ENCODE assay signal across 27 cellular contexts in genomic region chr15:66323312-66323928, GRCh38. TPM values are rescaled to one million over a fixed set of nuclear protein-coding genes. Genes with fewer than 3 reads are reported as not detected.
DNase-seq lines count a peak whose midpoint lies in the region; ATAC-seq and TF ChIP-seq lines count a peak whose summit lies in the region.
"Had no signal": no experiment of that assay in that cellular context is flagged by ENCODE, and none has a peak within 500 bp of the region (broad histone marks: within the 10 kb centered on the region; RNA-seq: fewer than 3 reads in every experiment).

No MANE protein-coding gene starts in this region.

- TF ChIP-seq POLR2A in sigmoid colon (IDR thresholded peaks at IDR 0.05) (no peak), heart left ventricle (IDR thresholded peaks at IDR 0.05) (no peak)

- TF ChIP-seq CTCF in Panc1 (IDR thresholded peaks at IDR 0.05) (no peak), sigmoid colon (IDR thresholded peaks at IDR 0.05) (no peak), heart left ventricle (IDR thresholded peaks at IDR 0.05) (no peak)

- H3K4me3 ChIP-seq in Panc1 (ENCODE audit: low read depth in 2 of 2, low read length in 2 of 2), result no peak overlapping the region
- no peak overlapping the region for H3K4me3 ChIP-seq in sigmoid colon
- H3K4me3 ChIP-seq in heart left ventricle, result no peak overlapping the region
- H3K4me3 ChIP-seq: ovary, upper lobe of left lung had no signal

- H3K36me3 Mint-ChIP-seq in stimulated activated memory B cell treated with anti-CD40 and anti-IgM and Interleukin-4, amounts not matched to agents 10 μg/mL and 1 μg/mL and 100 μg/mL, for 72 hours, result peaks cover 42% of the 10 kb centered on the region

- H3K9me3 Mint-ChIP-seq in stimulated activated memory B cell treated with anti-CD40 and anti-IgM and Interleukin-4, amounts not matched to agents 10 μg/mL and 1 μg/mL and 100 μg/mL, for 72 hours, result no peaks in the 10 kb centered on the region
- H3K9me3 Mint-ChIP-seq: activated B cell treated with CpG ODN at 0.5 μM for 24 hours; activated naive CD8-positive, alpha-beta T cell treated with anti-CD3 and anti-CD28 coated beads, Interleukin-2, amount 10 ng/mL, durations not matched to agents 7 days and 5 days; CD4-positive, alpha-beta T cell; central memory CD8-positive, alpha-beta T cell; natural killer cell; T-helper 2 cell treated with Interferon-gamma antibody and Interleukin-4, amounts not matched to agents 5 μg/mL and 100 μg/mL, for 36 hours had no signal

- POLR2A ChIA-PET in Panc1 (lab: Charles Lee), result no interaction called here

- ATAC-seq in Panc1 (peak; percentile 34; the same call in 1 of the 2 replicates), heart left ventricle (no peak)
- no peak for ATAC-seq in stimulated activated memory B cell treated with anti-CD40 and anti-IgM and Interleukin-4, amounts not matched to agents 10 μg/mL and 1 μg/mL and 100 μg/mL, for 72 hours
- ATAC-seq: left ventricle myocardium superior, natural killer cell had no signal

- WGBS in sigmoid colon, 2 donors, result 88 to 93% methylated on average over 12 of the region's 12 CpGs
- WGBS in heart left ventricle, 4 donors, result 72 to 79% (median 76%) methylated on average over 12 of the region's 12 CpGs

- no peaks in the 10 kb centered on the region for H3K4me1 Mint-ChIP-seq in stimulated activated memory B cell treated with anti-CD40 and anti-IgM and Interleukin-4, amounts not matched to agents 10 μg/mL and 1 μg/mL and 100 μg/mL, for 72 hours
- H3K4me1 Mint-ChIP-seq: activated B cell treated with CpG ODN at 0.5 μM for 24 hours; activated naive CD8-positive, alpha-beta T cell treated with anti-CD3 and anti-CD28 coated beads, Interleukin-2, amount 10 ng/mL, durations not matched to agents 7 days and 5 days; natural killer cell had no signal

- BruUV-seq in Panc1 (replicated peaks; lab: Mats Ljungman, UMichigan), result no TSS peak

- intact Hi-C loops in Panc1 (cut with micrococcal nuclease; ENCODE audit: unreplicated experiment), result no loop called here
- intact Hi-C loops in sigmoid colon (cut with DNase I), result no loop called here
- intact Hi-C loops in heart left ventricle (cut with DNase I), result no loop called here

- CTCF ChIA-PET in Panc1 (lab: Charles Lee), result no interaction called here

- DNase-seq in ELF-1 (ENCODE audit: low read depth, low spot score) (peak; percentile 8), Panc1 (ENCODE audit: low read depth, low spot score) (no peak), ecto neural progenitor cell (ENCODE audit: low spot score) (peak; percentile 51), sigmoid colon (peak; percentile 27), heart left ventricle (no peak), SK-N-DZ (ENCODE audit: low spot score) (no peak)
- DNase-seq: activated B cell treated with CpG ODN at 0.5 μM for 24 hours; activated CD4-positive, alpha-beta T cell treated with anti-CD3 and anti-CD28 coated beads, Interleukin-2, amount 50 U/mL, for 1 hour; activated naive CD8-positive, alpha-beta T cell treated with anti-CD3 and anti-CD28 coated beads, Interleukin-2, amount 10 ng/mL, durations not matched to agents 7 days and 5 days; CD4-positive, alpha-beta T cell; GOT3; islet precursor cell; left ventricle myocardium superior; midbrain; natural killer cell; NCI-H146; NCI-H2107; NCI-H510A; ovary; retina; Right ventricle myocardium superior; small intestine; substantia nigra; upper lobe of left lung had no signal

- H3K27me3 ChIP-seq in Panc1 (ENCODE audit: control insufficient read depth, insufficient read depth, low read length), result no peaks in the 10 kb centered on the region
- no peaks in the 10 kb centered on the region for H3K27me3 ChIP-seq in sigmoid colon
- H3K27me3 ChIP-seq in heart left ventricle, result no peaks in the 10 kb centered on the region
- H3K27me3 ChIP-seq: ovary, upper lobe of left lung had no signal

- H3K36me3 ChIP-seq in Panc1 (ENCODE audit: control insufficient read depth, insufficient read depth, low read length) (peaks cover 8% of the 10 kb centered on the region; the same call in 1 of the 2 replicates), sigmoid colon (peaks cover 35 to 100% (median 48%) of the 10 kb centered on the region in 4 donors), heart left ventricle (peaks cover 0 to 100% (median 99%) of the 10 kb centered on the region in 9 donors)
- H3K36me3 ChIP-seq: ovary had no signal

- in situ Hi-C loops in Panc1 (cut with HindIII; ENCODE audit: low pct_unique_long_range_greater_than_20kb, low sequenced_read_pairs), result no loop called here

- no peak overlapping the region for H3K4me3 Mint-ChIP-seq in stimulated activated memory B cell treated with anti-CD40 and anti-IgM and Interleukin-4, amounts not matched to agents 10 μg/mL and 1 μg/mL and 100 μg/mL, for 72 hours
- H3K4me3 Mint-ChIP-seq: activated B cell treated with CpG ODN at 0.5 μM for 24 hours; activated naive CD8-positive, alpha-beta T cell treated with anti-CD3 and anti-CD28 coated beads, Interleukin-2, amount 10 ng/mL, durations not matched to agents 7 days and 5 days; CD4-positive, alpha-beta T cell; central memory CD8-positive, alpha-beta T cell; natural killer cell; T-helper 2 cell treated with Interferon-gamma antibody and Interleukin-4, amounts not matched to agents 5 μg/mL and 100 μg/mL, for 36 hours had no signal

- H3K27ac ChIP-seq in Panc1 (ENCODE audit: low read length) (no peak overlapping the region), sigmoid colon (no peak overlapping the region), heart left ventricle (no peak overlapping the region)
- H3K27ac ChIP-seq: ovary, upper lobe of left lung had no signal

- H3K9me3 ChIP-seq in Panc1 (ENCODE audit: control insufficient read depth, insufficient read depth, low read depth, low read length), result no peaks in the 10 kb centered on the region
- H3K9me3 ChIP-seq in sigmoid colon, result no peaks in the 10 kb centered on the region
- no peaks in the 10 kb centered on the region for H3K9me3 ChIP-seq in heart left ventricle
- H3K9me3 ChIP-seq: ovary, upper lobe of left lung had no signal

- no peak for TF ChIP-seq EP300 in sigmoid colon (IDR thresholded peaks at IDR 0.05)

- no peaks in the 10 kb centered on the region for H3K27me3 Mint-ChIP-seq in stimulated activated memory B cell treated with anti-CD40 and anti-IgM and Interleukin-4, amounts not matched to agents 10 μg/mL and 1 μg/mL and 100 μg/mL, for 72 hours
- H3K27me3 Mint-ChIP-seq: activated B cell treated with CpG ODN at 0.5 μM for 24 hours; activated naive CD8-positive, alpha-beta T cell treated with anti-CD3 and anti-CD28 coated beads, Interleukin-2, amount 10 ng/mL, durations not matched to agents 7 days and 5 days; CD4-positive, alpha-beta T cell; central memory CD8-positive, alpha-beta T cell had no signal

- no peak overlapping the region for H3K27ac Mint-ChIP-seq in stimulated activated memory B cell treated with anti-CD40 and anti-IgM and Interleukin-4, amounts not matched to agents 10 μg/mL and 1 μg/mL and 100 μg/mL, for 72 hours
- H3K27ac Mint-ChIP-seq: activated B cell treated with CpG ODN at 0.5 μM for 24 hours; activated naive CD8-positive, alpha-beta T cell treated with anti-CD3 and anti-CD28 coated beads, Interleukin-2, amount 10 ng/mL, durations not matched to agents 7 days and 5 days; CD4-positive, alpha-beta T cell; natural killer cell; T-helper 2 cell treated with Interferon-gamma antibody and Interleukin-4, amounts not matched to agents 5 μg/mL and 100 μg/mL, for 36 hours had no signal

- H3K4me1 ChIP-seq in Panc1 (ENCODE audit: control insufficient read depth, insufficient read depth, low read length) (no peaks in the 10 kb centered on the region), sigmoid colon (no peaks in the 10 kb centered on the region), heart left ventricle (no peaks in the 10 kb centered on the region)
- H3K4me1 ChIP-seq: upper lobe of left lung had no signal

RNA-seq across cellular contexts. Expression of gene DIS3L, which starts 30.1 kb away (rescaled TPM):
- 31.1 TPM for total RNA-seq in Panc1 (2021; ENCODE audit: unreplicated experiment)
- polyA plus RNA-seq in Panc1 (2012; ENCODE audit: insufficient read length), result 17.9 TPM
- 10 to 100 TPM; 29.5 to 52.3 (median 40.9) TPM for total RNA-seq in sigmoid colon
- polyA plus RNA-seq in sigmoid colon, result 10 to 100 TPM in 1 of 3 donors, 1 to 10 TPM in 2; 5.3 to 11.5 (median 6.6) TPM
- 10 to 100 TPM; 26.7 to 62.5 (median 35.7) TPM for total RNA-seq in heart left ventricle
- polyA plus RNA-seq in heart left ventricle, result 10 to 100 TPM; 13.0 to 16.0 TPM
- polyA plus RNA-seq in SK-N-DZ (2014; cell fraction: cytosol; rRNA removed), result 18.7 and 25.7 TPM in 2 replicates
- 19.5 and 28.0 TPM in 2 replicates for polyA plus RNA-seq in SK-N-DZ (2014; cell fraction: nucleus; rRNA removed)

RNA-seq across cellular contexts. Expression of gene TIPIN, which starts 33.1 kb away (rescaled TPM):
- total RNA-seq in Panc1 (2021; ENCODE audit: unreplicated experiment), result 19.7 TPM
- 9.9 TPM for polyA plus RNA-seq in Panc1 (2012; ENCODE audit: insufficient read length)
- total RNA-seq in sigmoid colon, result 10 to 100 TPM in 1 of 4 donors, 1 to 10 TPM in 3; 1.9 to 10.3 (median 6.1) TPM
- 1 to 10 TPM; 2.3 to 8.7 (median 2.4) TPM for polyA plus RNA-seq in sigmoid colon
- total RNA-seq in heart left ventricle, result 1 to 10 TPM; 1.9 to 6.2 (median 3.8) TPM
- polyA plus RNA-seq in heart left ventricle, result 1 to 10 TPM; 2.2 to 5.9 TPM
- 32.0 and 36.1 TPM in 2 replicates for polyA plus RNA-seq in SK-N-DZ (2014; cell fraction: cytosol; rRNA removed)
- polyA plus RNA-seq in SK-N-DZ (2014; cell fraction: nucleus; rRNA removed), result 18.8 and 24.0 TPM in 2 replicates

Comparison
In these comparisons a context has a peak if more than half of its experiments do, and no peak if none do; other contexts are left out.
1. DNase-seq: peak in ELF-1 (single experiment), ecto neural progenitor cell (single experiment) and sigmoid colon (single experiment); none in Panc1 (single experiment), heart left ventricle (0 of 5) and SK-N-DZ (single experiment).